In the genomic region with DNA sequence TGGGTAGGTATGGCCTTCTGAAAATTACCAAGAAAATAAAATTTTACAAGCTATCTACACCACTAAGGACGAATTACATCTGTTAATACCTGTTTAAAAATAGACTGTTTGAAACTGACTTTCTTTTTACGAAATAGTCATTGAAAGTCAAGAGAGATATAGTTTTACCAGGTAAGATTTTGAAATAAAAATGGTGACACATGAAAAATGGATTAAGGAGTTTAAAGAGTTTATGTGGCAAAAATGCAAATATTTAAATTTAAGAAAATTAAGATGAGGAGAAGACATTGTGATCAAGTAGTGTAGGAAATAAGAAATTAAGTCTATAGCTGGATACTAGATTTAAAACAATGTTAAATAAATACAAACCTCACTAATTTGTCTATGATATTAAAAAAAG, we compare ENCODE assay signal across 11 cellular contexts.
"Had no signal": no experiment of that assay in that cellular context is flagged by ENCODE, and none has a peak within 500 bp of the region (broad histone marks: within the 10 kb centered on the region; RNA-seq: fewer than 3 reads in every experiment).

No MANE protein-coding gene starts in this region.

- FAIRE-seq: H1, H54 had no signal

- H3K4me3 ChIP-seq: GM23248, GM23338, HAP-1 had no signal

- H3K27ac Mint-ChIP-seq: GM23338, H9, HFFc6 had no signal

- H3K4me2 ChIP-seq: GM23338 had no signal

- H3K9me3 ChIP-seq: HAP-1 had no signal

- H3K36me3 ChIP-seq: HAP-1 had no signal

- DNase-seq: GM23248, GOT3, H7, H9, HCEC 1CT, HFFc6 had no signal

- ATAC-seq: GM23338, HCT116 had no signal

- H2AFZ ChIP-seq: GM23248, GM23338 had no signal

- H3K9me3 Mint-ChIP-seq: GM23338, H9, HFFc6 had no signal

- H3K9ac ChIP-seq: GM23248 had no signal

- H3K4me1 ChIP-seq: HAP-1 had no signal

- H3K27ac ChIP-seq: GM23248 had no signal

- H3K4me3 Mint-ChIP-seq: GM23338, H9, HFFc6 had no signal
